Comparison of ENCODE assay signal across 1 cellular context in the genomic region with DNA sequence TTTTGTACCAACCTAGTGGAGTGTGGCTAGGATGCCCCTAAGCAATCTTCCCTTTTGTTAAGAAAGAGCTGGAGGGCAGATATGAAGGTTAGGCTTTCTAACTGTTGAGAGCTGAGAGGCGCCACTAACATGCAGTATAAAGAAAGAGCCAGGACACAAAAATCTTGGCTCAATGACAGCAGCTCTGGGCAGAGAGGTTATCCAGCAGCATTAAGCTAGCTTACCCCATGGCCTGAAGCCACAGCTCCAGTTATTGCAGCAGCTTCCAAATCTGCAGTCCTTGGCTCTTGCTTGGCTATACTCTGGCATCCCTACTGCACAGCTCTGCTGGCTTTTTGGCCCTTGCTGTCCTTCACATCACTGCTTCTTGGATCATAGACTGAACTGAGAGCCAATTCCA.
TF ChIP-seq lines count a peak whose summit lies in the region.

No MANE protein-coding gene starts in this region.

TF ChIP-seq in HCT116, 20 proteins besides CTCF, POLR2A, EP300 and RAD21 (continued from another document):
- TF ChIP-seq, protein P1, sequence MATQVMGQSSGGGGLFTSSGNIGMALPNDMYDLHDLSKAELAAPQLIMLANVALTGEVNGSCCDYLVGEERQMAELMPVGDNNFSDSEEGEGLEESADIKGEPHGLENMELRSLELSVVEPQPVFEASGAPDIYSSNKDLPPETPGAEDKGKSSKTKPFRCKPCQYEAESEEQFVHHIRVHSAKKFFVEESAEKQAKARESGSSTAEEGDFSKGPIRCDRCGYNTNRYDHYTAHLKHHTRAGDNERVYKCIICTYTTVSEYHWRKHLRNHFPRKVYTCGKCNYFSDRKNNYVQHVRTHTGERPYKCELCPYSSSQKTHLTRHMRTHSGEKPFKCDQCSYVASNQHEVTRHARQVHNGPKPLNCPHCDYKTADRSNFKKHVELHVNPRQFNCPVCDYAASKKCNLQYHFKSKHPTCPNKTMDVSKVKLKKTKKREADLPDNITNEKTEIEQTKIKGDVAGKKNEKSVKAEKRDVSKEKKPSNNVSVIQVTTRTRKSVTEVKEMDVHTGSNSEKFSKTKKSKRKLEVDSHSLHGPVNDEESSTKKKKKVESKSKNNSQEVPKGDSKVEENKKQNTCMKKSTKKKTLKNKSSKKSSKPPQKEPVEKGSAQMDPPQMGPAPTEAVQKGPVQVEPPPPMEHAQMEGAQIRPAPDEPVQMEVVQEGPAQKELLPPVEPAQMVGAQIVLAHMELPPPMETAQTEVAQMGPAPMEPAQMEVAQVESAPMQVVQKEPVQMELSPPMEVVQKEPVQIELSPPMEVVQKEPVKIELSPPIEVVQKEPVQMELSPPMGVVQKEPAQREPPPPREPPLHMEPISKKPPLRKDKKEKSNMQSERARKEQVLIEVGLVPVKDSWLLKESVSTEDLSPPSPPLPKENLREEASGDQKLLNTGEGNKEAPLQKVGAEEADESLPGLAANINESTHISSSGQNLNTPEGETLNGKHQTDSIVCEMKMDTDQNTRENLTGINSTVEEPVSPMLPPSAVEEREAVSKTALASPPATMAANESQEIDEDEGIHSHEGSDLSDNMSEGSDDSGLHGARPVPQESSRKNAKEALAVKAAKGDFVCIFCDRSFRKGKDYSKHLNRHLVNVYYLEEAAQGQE (IDR thresholded peaks at IDR 0.05; ENCODE audit: low read depth): no peak
- TF ChIP-seq SIN3A (IDR thresholded peaks at IDR 0.05; ENCODE audit: low read depth): no peak
- TF ChIP-seq SRF (IDR thresholded peaks at IDR 0.05; ENCODE audit: low read depth): no peak
- TF ChIP-seq, protein P2, sequence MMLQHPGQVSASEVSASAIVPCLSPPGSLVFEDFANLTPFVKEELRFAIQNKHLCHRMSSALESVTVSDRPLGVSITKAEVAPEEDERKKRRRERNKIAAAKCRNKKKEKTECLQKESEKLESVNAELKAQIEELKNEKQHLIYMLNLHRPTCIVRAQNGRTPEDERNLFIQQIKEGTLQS (IDR thresholded peaks at IDR 0.05): no peak
- TF ChIP-seq YY1 (IDR thresholded peaks at IDR 0.05; ENCODE audit: extremely low read depth, insufficient replicate concordance, low read depth, low read length): no peak
- TF ChIP-seq SP1 (IDR thresholded peaks at IDR 0.05; ENCODE audit: low read depth): no peak
- TF ChIP-seq CEBPB (IDR thresholded peaks at IDR 0.05; ENCODE audit: low read depth): no peak
- TF ChIP-seq EZH2phosphoT487 (IDR thresholded peaks at IDR 0.05; ENCODE audit: borderline replicate concordance): no peak
- TF ChIP-seq POLR2AphosphoS5 (IDR thresholded peaks at IDR 0.05; ENCODE audit: low read depth, low read length): no peak
- TF ChIP-seq CBX3 (IDR thresholded peaks at IDR 0.05; ENCODE audit: low read depth): no peak
- no peak for TF ChIP-seq EZH2 (IDR thresholded peaks at IDR 0.05)
